11 cellular contexts compared by ENCODE assay signal in genomic region chr3:36648241-36649034, GRCh38.
DNase-seq lines count a peak whose midpoint lies in the region; ATAC-seq and TF ChIP-seq lines count a peak whose summit lies in the region.
"Had no signal": no experiment of that assay in that cellular context is flagged by ENCODE, and none has a peak within 500 bp of the region (broad histone marks: within the 10 kb centered on the region; RNA-seq: fewer than 3 reads in every experiment).

No MANE protein-coding gene starts in this region.

- no peak overlapping the region for H3K4me3 Mint-ChIP-seq in activated CD4-positive, alpha-beta T cell treated with anti-CD3 and anti-CD28 coated beads for 36 hours

- POLR2A ChIA-PET in activated CD4-positive, alpha-beta T cell treated with anti-CD3 and anti-CD28 coated beads for 36 hours (lab: Charles Lee) = no interaction called here

- peak overlapping the region; percentile 24 for H3K4me3 ChIP-seq in thoracic aorta
- no peak overlapping the region for H3K4me3 ChIP-seq in psoas muscle
- H3K4me3 ChIP-seq: tibial nerve had no signal

- no peak for DNase-seq in activated CD4-positive, alpha-beta T cell treated with anti-CD3 and anti-CD28 coated beads for 36 hours
- no peak for DNase-seq in activated CD4-positive, alpha-beta T cell treated with anti-CD3 and anti-CD28 coated beads, Interleukin-2, amount 50 U/mL, for 1 hour
- DNase-seq in astrocyte of the hippocampus (ENCODE audit: low read depth, low spot score) = peak; percentile 90
- DNase-seq in thoracic aorta (ENCODE audit: low spot score) = no peak
- DNase-seq in psoas muscle = no peak
- DNase-seq in NOMO-1 (lab: John Stamatoyannopoulos, UW; ENCODE audit: unreplicated experiment in 2 of 2) = no peak
- DNase-seq in globus pallidus (ENCODE audit: low spot score) = no peak
- DNase-seq: activated naive CD4-positive, alpha-beta T cell treated with Interleukin-2 at 50 U/mL for 16 hours; NCI-H1417 had no signal

- H3K27me3 Mint-ChIP-seq in activated CD4-positive, alpha-beta T cell treated with anti-CD3 and anti-CD28 coated beads for 36 hours = peaks cover 22% of the 10 kb centered on the region

- H3K36me3 ChIP-seq in thoracic aorta (no peaks in the 10 kb centered on the region), psoas muscle (ENCODE audit: insufficient read depth in 1 of 2, low read depth in 1 of 2) (no peaks in the 10 kb centered on the region)
- H3K36me3 ChIP-seq: tibial nerve had no signal

- H3K9me3 ChIP-seq in thoracic aorta (no peaks in the 10 kb centered on the region), psoas muscle (no peaks in the 10 kb centered on the region)
- H3K9me3 ChIP-seq: tibial nerve had no signal

- H3K27me3 ChIP-seq in thoracic aorta (replicated peaks; ENCODE audit: insufficient read depth) (no peaks in the 10 kb centered on the region), psoas muscle (ENCODE audit: insufficient read depth in 3 of 3, low read length in 2 of 3) (no peaks in the 10 kb centered on the region)
- H3K27me3 ChIP-seq: tibial nerve had no signal

- intact Hi-C loops in activated CD4-positive, alpha-beta T cell treated with anti-CD3 and anti-CD28 coated beads for 36 hours (cut with DNase I, micrococcal nuclease) = no loop called here
- intact Hi-C loops in psoas muscle (cut with DNase I) = no loop called here

- TF ChIP-seq CTCF in thoracic aorta (IDR thresholded peaks at IDR 0.05) (no peak), psoas muscle (IDR thresholded peaks at IDR 0.05) (no peak)

- WGBS in psoas muscle, 3 donors = 66 to 73% (median 70%) methylated on average over 5 of the region's 5 CpGs

- H3K4me1 ChIP-seq in thoracic aorta (ENCODE audit: control insufficient read depth in 1 of 2, low read depth in 2 of 2) = peaks cover 16 to 39% of the 10 kb centered on the region in 2 donors
- no peaks in the 10 kb centered on the region for H3K4me1 ChIP-seq in psoas muscle

- no peaks in the 10 kb centered on the region for H3K9me3 Mint-ChIP-seq in activated CD4-positive, alpha-beta T cell treated with anti-CD3 and anti-CD28 coated beads for 36 hours (ENCODE audit: low read depth)

- H3K4me1 Mint-ChIP-seq in activated CD4-positive, alpha-beta T cell treated with anti-CD3 and anti-CD28 coated beads for 36 hours = no peaks in the 10 kb centered on the region

- H3K36me3 Mint-ChIP-seq in activated CD4-positive, alpha-beta T cell treated with anti-CD3 and anti-CD28 coated beads for 36 hours (ENCODE audit: low read depth) = no peaks in the 10 kb centered on the region

- CTCF ChIA-PET in activated CD4-positive, alpha-beta T cell treated with anti-CD3 and anti-CD28 coated beads for 36 hours (lab: Charles Lee) = no interaction called here

- ATAC-seq in activated CD4-positive, alpha-beta T cell treated with anti-CD3 and anti-CD28 coated beads for 36 hours = peak; percentile 33
- peak; percentile 90 for ATAC-seq in HG03354 (IDR thresholded peaks at IDR 0.05; ENCODE audit: poor library complexity, severe bottlenecking, unreplicated experiment)
- peak; percentile 41 for ATAC-seq in thoracic aorta (ENCODE audit: insufficient number of reproducible peaks, low FRiP score, low read depth)
- ATAC-seq in psoas muscle = no peak

- no peak overlapping the region for H3K27ac Mint-ChIP-seq in activated CD4-positive, alpha-beta T cell treated with anti-CD3 and anti-CD28 coated beads for 36 hours

- H3K27ac ChIP-seq in thoracic aorta = peak overlapping the region; percentile 50 to 78
- no peak overlapping the region for H3K27ac ChIP-seq in psoas muscle
- H3K27ac ChIP-seq: tibial nerve had no signal

Comparison
In these comparisons a context has a peak if more than half of its experiments do, and no peak if none do; other contexts are left out.
1. ATAC-seq: peak in activated CD4-positive, alpha-beta T cell treated with anti-CD3 and anti-CD28 coated beads for 36 hours (single experiment), HG03354 (single experiment) and thoracic aorta (single experiment); none in psoas muscle (0 of 4).